1 cellular context compared by ENCODE assay signal in the genomic region with DNA sequence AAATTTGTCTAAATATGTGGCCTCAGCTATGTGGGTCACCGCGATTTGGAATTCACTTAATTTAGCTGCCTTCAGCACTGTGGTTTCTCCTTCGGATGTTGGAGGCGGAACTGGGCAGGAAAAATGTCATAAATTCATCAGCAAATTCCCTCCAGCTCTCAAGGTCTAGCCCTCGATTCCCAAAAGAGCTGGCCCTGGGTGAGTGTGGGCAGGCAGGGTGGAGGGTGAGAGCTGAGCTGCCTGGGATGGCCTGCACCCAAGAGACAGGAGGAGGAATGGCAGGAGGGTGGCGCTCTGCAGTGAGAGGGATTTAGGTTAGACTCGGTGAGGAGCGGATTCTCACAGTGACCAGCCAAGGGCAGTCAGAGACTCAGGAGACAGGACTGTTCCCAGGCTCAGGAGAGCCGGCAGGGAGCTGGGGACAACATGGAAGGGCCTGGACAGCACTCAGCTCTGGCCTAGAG.
TF ChIP-seq lines count a peak whose summit lies in the region.

No MANE protein-coding gene starts in this region.

TF ChIP-seq in SK-N-SH treated with all-trans-retinoic acid at 6 μM for 48 hours, 23 proteins besides CTCF, POLR2A, EP300 and RAD21 (continued from another document):
- TF ChIP-seq, protein P1, sequence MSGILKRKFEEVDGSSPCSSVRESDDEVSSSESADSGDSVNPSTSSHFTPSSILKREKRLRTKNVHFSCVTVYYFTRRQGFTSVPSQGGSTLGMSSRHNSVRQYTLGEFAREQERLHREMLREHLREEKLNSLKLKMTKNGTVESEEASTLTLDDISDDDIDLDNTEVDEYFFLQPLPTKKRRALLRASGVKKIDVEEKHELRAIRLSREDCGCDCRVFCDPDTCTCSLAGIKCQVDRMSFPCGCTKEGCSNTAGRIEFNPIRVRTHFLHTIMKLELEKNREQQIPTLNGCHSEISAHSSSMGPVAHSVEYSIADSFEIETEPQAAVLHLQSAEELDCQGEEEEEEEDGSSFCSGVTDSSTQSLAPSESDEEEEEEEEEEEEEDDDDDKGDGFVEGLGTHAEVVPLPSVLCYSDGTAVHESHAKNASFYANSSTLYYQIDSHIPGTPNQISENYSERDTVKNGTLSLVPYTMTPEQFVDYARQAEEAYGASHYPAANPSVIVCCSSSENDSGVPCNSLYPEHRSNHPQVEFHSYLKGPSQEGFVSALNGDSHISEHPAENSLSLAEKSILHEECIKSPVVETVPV (CRISPR knock-in tag; IDR thresholded peaks at IDR 0.05) = no peak
- TF ChIP-seq ARNTL (CRISPR knock-in tag; IDR thresholded peaks at IDR 0.05; ENCODE audit: borderline replicate concordance, low read depth) = no peak
- TF ChIP-seq TCF4 (CRISPR knock-in tag; IDR thresholded peaks at IDR 0.05; ENCODE audit: borderline replicate concordance) = no peak
- no peak for TF ChIP-seq RARB (CRISPR knock-in tag; IDR thresholded peaks at IDR 0.05)
- TF ChIP-seq ZNF565 (CRISPR knock-in tag; conservative IDR thresholded peaks at IDR 0.05; ENCODE audit: low read depth) = no peak
- no peak for TF ChIP-seq ESRRG (CRISPR knock-in tag; IDR thresholded peaks at IDR 0.05)
- TF ChIP-seq, protein P2, sequence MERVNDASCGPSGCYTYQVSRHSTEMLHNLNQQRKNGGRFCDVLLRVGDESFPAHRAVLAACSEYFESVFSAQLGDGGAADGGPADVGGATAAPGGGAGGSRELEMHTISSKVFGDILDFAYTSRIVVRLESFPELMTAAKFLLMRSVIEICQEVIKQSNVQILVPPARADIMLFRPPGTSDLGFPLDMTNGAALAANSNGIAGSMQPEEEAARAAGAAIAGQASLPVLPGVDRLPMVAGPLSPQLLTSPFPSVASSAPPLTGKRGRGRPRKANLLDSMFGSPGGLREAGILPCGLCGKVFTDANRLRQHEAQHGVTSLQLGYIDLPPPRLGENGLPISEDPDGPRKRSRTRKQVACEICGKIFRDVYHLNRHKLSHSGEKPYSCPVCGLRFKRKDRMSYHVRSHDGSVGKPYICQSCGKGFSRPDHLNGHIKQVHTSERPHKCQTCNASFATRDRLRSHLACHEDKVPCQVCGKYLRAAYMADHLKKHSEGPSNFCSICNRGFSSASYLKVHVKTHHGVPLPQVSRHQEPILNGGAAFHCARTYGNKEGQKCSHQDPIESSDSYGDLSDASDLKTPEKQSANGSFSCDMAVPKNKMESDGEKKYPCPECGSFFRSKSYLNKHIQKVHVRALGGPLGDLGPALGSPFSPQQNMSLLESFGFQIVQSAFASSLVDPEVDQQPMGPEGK (CRISPR knock-in tag; IDR thresholded peaks at IDR 0.05; ENCODE audit: borderline replicate concordance) = no peak
